Comparison of ENCODE assay signal across 8 cellular contexts in the genomic region with DNA sequence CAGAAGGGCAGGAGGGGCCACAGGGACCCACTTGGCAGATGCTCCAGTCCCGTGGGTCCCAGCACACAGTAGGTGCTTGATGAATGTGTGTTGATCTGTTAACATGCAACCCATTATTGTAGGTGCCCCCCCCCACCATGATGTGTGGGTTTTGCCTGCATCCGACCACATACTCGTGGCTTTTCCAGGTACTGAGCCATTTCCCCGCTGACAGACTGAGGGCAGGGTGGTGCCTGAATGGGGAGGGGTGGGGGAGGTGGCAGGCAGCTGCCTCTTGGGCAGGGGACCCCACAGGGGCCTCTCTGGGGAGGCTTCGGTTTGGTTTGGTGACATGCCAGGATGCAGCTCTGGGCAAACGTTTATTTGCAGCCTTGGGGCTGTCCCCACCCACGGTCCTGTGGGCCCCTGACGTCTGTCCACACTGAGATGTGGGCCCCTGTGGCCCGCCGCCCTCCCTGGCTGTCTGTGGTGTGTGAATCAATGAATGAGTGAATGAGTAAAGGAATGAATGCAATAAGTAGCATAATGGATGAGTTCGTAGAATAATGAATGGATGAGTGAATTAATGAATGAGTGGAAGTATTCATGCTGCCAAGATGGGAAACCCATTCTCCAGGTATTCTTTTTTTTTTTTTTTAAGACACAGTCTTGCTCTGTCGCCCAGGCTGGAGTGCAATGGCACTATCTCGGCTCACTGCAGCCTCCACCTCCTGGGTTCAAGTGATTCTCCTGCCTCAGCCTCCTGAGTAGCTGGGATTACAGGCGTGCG. TPM values are rescaled to one million over a fixed set of nuclear protein-coding genes. Genes with fewer than 3 reads are reported as not detected.
DNase-seq lines count a peak whose midpoint lies in the region; ATAC-seq and TF ChIP-seq lines count a peak whose summit lies in the region.

No MANE protein-coding gene starts in this region.

- H3K27ac ChIP-seq in DND-41 (ENCODE audit: low read length) (peak overlapping the region; percentile 69), heart right ventricle (peak overlapping the region in 9 of 10 donors; percentile 94 to 100 (median 99))

- intact Hi-C loops in heart right ventricle (cut with DNase I), result loop anchor here in 1 of 10 donors (10.0 kb wide), 1 partner anchor 1216 kb away; a partner anchor contains a TSS
- intact Hi-C loops in posterior vena cava (cut with DNase I), result no loop called here

- ATAC-seq in DND-41 (ENCODE audit: insufficient read depth, low read depth), result peak; percentile 83
- ATAC-seq in heart right ventricle, result no peak
- ATAC-seq in GM21528 (IDR thresholded peaks at IDR 0.05; ENCODE audit: low FRiP score, unreplicated experiment), result no peak

- WGBS in heart right ventricle, 2 donors, result 39 to 41% methylated on average over 15 of the region's 15 CpGs

- no peaks in the 10 kb centered on the region for H3K9me3 ChIP-seq in DND-41 (ENCODE audit: insufficient read depth, low read length, severe bottlenecking)
- H3K9me3 ChIP-seq in heart right ventricle, result no peaks in the 10 kb centered on the region

- H3K79me2 ChIP-seq in DND-41 (ENCODE audit: insufficient read depth, low read length), result no peaks in the 10 kb centered on the region

- H3K9ac ChIP-seq in DND-41 (ENCODE audit: low read depth, low read length), result no peak overlapping the region; the same call in 1 of the 2 replicates

- no peaks in the 10 kb centered on the region for H4K20me1 ChIP-seq in DND-41 (ENCODE audit: insufficient read depth, low read length)

- H2AFZ ChIP-seq in DND-41 (ENCODE audit: low read depth, low read length), result no peak overlapping the region

- H3K27me3 ChIP-seq in DND-41 (ENCODE audit: insufficient read depth, low read length, poor library complexity) (no peaks in the 10 kb centered on the region), heart right ventricle (no peaks in the 10 kb centered on the region)

- DNase-seq in DND-41 (peak; percentile 97), KG1 (lab: John Stamatoyannopoulos, UW) (peak; percentile 94), heart right ventricle (no peak), posterior vena cava (ENCODE audit: low spot score) (no peak), putamen (ENCODE audit: low spot score) (no peak)
- DNase-seq in activated CD8-positive, alpha-beta memory T cell treated with anti-CD3 and anti-CD28 coated beads, Interleukin-2, amount 50 U/mL, for 48 hours, result peak; percentile 95
- peak in 2 of 3 donors; percentile 48 to 51 for DNase-seq in stimulated activated CD4-positive, alpha-beta T cell treated with anti-CD3 and anti-CD28 coated beads, TNF-alpha, amount 100 ng/mL, for 1 hour (ENCODE audit: low read depth in 3 of 3, low spot score in 1 of 3)

- TF ChIP-seq CTCF in DND-41 (IDR thresholded peaks at IDR 0.05; ENCODE audit: borderline replicate concordance, extremely low read depth, low read length, poor library complexity, severe bottlenecking), result no peak
- no peak for TF ChIP-seq CTCF in heart right ventricle (IDR thresholded peaks at IDR 0.05)

- H3K4me3 ChIP-seq in DND-41 (ENCODE audit: low read depth in 1 of 2, low read length in 2 of 2) (no peak overlapping the region), heart right ventricle (no peak overlapping the region)

- peak overlapping the region; percentile 27 for H3K4me2 ChIP-seq in DND-41 (ENCODE audit: insufficient read depth, low read length)

- no peaks in the 10 kb centered on the region for H3K36me3 ChIP-seq in DND-41 (ENCODE audit: insufficient read depth, low read length)
- H3K36me3 ChIP-seq in heart right ventricle, result no peaks in the 10 kb centered on the region

- peaks cover 43% of the 10 kb centered on the region for H3K4me1 ChIP-seq in DND-41 (ENCODE audit: insufficient read depth, low read length)
- peaks cover 3 to 48% (median 27%) of the 10 kb centered on the region in 9 donors for H3K4me1 ChIP-seq in heart right ventricle

RNA-seq across cellular contexts. Expression of a gene that starts 9.0 kb away (rescaled TPM):
- total RNA-seq in heart right ventricle (100 to 1,000 TPM in 9 of 10 donors, 10 to 100 TPM in 1; 93.7 to 195 (median 133) TPM), posterior vena cava (100 to 1,000 TPM; 192 to 231 TPM)
- 100 to 1,000 TPM; 103 to 278 TPM for polyA plus RNA-seq in heart right ventricle

RNA-seq across cellular contexts. Expression of a gene that starts 16.2 kb away (rescaled TPM):
- total RNA-seq in heart right ventricle (1 to 10 TPM in 5 of 10 donors, under 1 TPM in 5; 0.49 to 1.5 (median 0.96) TPM), posterior vena cava (1 to 10 TPM; 2.6 to 4.9 TPM)
- 1 to 10 TPM in 1 of 2 donors, under 1 TPM in 1; 0.17 to 7.8 TPM for polyA plus RNA-seq in heart right ventricle

RNA-seq across cellular contexts. Expression of a gene that starts 32.4 kb away (rescaled TPM):
- 100 to 1,000 TPM in 1 of 10 donors, 10 to 100 TPM in 9; 73.2 to 114 (median 93.3) TPM for total RNA-seq in heart right ventricle
- polyA plus RNA-seq in heart right ventricle, result 100 to 1,000 TPM; 135 to 163 TPM
- 10 to 100 TPM; 44.4 to 46.9 TPM for total RNA-seq in posterior vena cava

RNA-seq across cellular contexts. Expression of a gene that starts 50.0 kb away (rescaled TPM):
- 10 to 100 TPM; 36.0 to 61.3 (median 46.8) TPM for total RNA-seq in heart right ventricle
- 10 to 100 TPM; 10.0 to 27.2 TPM for polyA plus RNA-seq in heart right ventricle
- total RNA-seq in posterior vena cava, result 10 to 100 TPM; 42.8 to 48.6 TPM

Comparison
In these comparisons a context has a peak if more than half of its experiments do, and no peak if none do; other contexts are left out.
1. DNase-seq: peak in DND-41 (single experiment), KG1 (single experiment), activated CD8-positive, alpha-beta memory T cell treated with anti-CD3 and anti-CD28 coated beads, Interleukin-2, amount 50 U/mL, for 48 hours (single experiment) and stimulated activated CD4-positive, alpha-beta T cell treated with anti-CD3 and anti-CD28 coated beads, TNF-alpha, amount 100 ng/mL, for 1 hour (2 of 3); none in heart right ventricle (0 of 2), posterior vena cava (single experiment) and putamen (single experiment).